ENCODE assay signal across 17 cellular contexts in genomic region chr3:140954576-140954975, GRCh38. TPM values are rescaled to one million over a fixed set of nuclear protein-coding genes. Genes with fewer than 3 reads are reported as not detected.
DNase-seq lines count a peak whose midpoint lies in the region; ATAC-seq, FAIRE-seq and TF ChIP-seq lines count a peak whose summit lies in the region.
"Had no signal": no experiment of that assay in that cellular context is flagged by ENCODE, and none has a peak within 500 bp of the region (broad histone marks: within the 10 kb centered on the region; RNA-seq: fewer than 3 reads in every experiment).

No MANE protein-coding gene starts in this region.

- no peaks in the 10 kb centered on the region for H3K9me3 ChIP-seq in mammary epithelial cell (replicated peaks; ENCODE audit: insufficient read depth, low read length)
- H3K9me3 ChIP-seq in HEK293 (ENCODE audit: control insufficient read depth, insufficient read depth, low read depth, low read length) = no peaks in the 10 kb centered on the region
- H3K9me3 ChIP-seq: SJCRH30 had no signal

- no peak overlapping the region for H3K4me2 ChIP-seq in mammary epithelial cell (ENCODE audit: insufficient read depth, low read depth, low read length)

- dilution Hi-C loops in mammary epithelial cell (cut with HindIII; ENCODE audit: low sequenced_read_pairs) = no loop called here

- no peak for ATAC-seq in omental fat pad (ENCODE audit: low FRiP score)
- ATAC-seq in natural killer cell = no peak
- ATAC-seq: PC-3 had no signal

- H3K4me3 Mint-ChIP-seq in MCF 10A (ENCODE audit: unreplicated experiment) (no peak overlapping the region), natural killer cell (no peak overlapping the region)
- H3K4me3 Mint-ChIP-seq: CD14-positive monocyte had no signal

- no peak for TF ChIP-seq CTCF in mammary epithelial cell (conservative IDR thresholded peaks at IDR 0.05 in 1 of 2, IDR thresholded peaks at IDR 0.05 in 1 of 2; ENCODE audit: extremely low read depth in 1 of 2, insufficient read depth in 1 of 2, low read depth in 1 of 2, low read length in 2 of 2)
- TF ChIP-seq CTCF in MCF 10A (IDR thresholded peaks at IDR 0.05; ENCODE audit: unreplicated experiment) = no peak
- no peak for TF ChIP-seq CTCF in HEK293 (tag by site-specific recombination; IDR thresholded peaks at IDR 0.05)
- TF ChIP-seq CTCF in omental fat pad (IDR thresholded peaks at IDR 0.05) = no peak
- TF ChIP-seq CTCF in natural killer cell (IDR thresholded peaks at IDR 0.05) = no peak

- H3K36me3 ChIP-seq in mammary epithelial cell (ENCODE audit: insufficient read depth, low read length) (peaks cover 9% of the 10 kb centered on the region), HEK293 (ENCODE audit: control insufficient read depth in 2 of 2, insufficient read depth in 1 of 2, low read length in 2 of 2) (no peaks in the 10 kb centered on the region; a peak in 2 of 3 replicates)

- peak; percentile 76 for FAIRE-seq in islet of Langerhans (lab: Jason Lieb, UNC)
- FAIRE-seq: H1, K562 had no signal

- in situ Hi-C loops in mammary epithelial cell (cut with MboI; ENCODE audit: low sequenced_read_pairs in 2 of 2) = no loop called here

- H3K27ac Mint-ChIP-seq in MCF 10A (ENCODE audit: low read depth, unreplicated experiment) = no peak overlapping the region
- no peak overlapping the region for H3K27ac Mint-ChIP-seq in natural killer cell

- H3K36me3 Mint-ChIP-seq in MCF 10A (ENCODE audit: insufficient read depth, unreplicated experiment) = peaks cover 12% of the 10 kb centered on the region
- H3K36me3 Mint-ChIP-seq in natural killer cell = peaks cover 3% of the 10 kb centered on the region

- CTCF ChIA-PET in mammary epithelial cell (lab: Charles Lee; ENCODE audit: low non-redundant PET) (no interaction called here), MCF 10A (lab: Yijun Ruan, JAX) (interaction anchor here (1.7 kb wide), 1 partner anchor 237 kb away, joined by 6 read pairs; no protein-coding TSS in a partner anchor), HEK293 (lab: Yijun Ruan, JAX) (interaction anchor here (0.7 kb wide), 1 partner anchor 310 kb away, joined by 3 read pairs; no protein-coding TSS in a partner anchor)

- peaks cover 93% of the 10 kb centered on the region for H3K79me2 ChIP-seq in mammary epithelial cell (ENCODE audit: insufficient read depth, low read length)

- H3K27ac ChIP-seq in mammary epithelial cell (ENCODE audit: insufficient read depth, low read depth, low read length) (no peak overlapping the region), HEK293 (ENCODE audit: extremely low read depth, low read depth, low read length) (peak overlapping the region; percentile 42)
- H3K27ac ChIP-seq: SJCRH30 had no signal

- no peaks in the 10 kb centered on the region for H3K9me3 Mint-ChIP-seq in MCF 10A (ENCODE audit: unreplicated experiment)
- H3K9me3 Mint-ChIP-seq in natural killer cell = no peaks in the 10 kb centered on the region
- H3K9me3 Mint-ChIP-seq: CD14-positive monocyte had no signal

- H3K27me3 ChIP-seq in mammary epithelial cell (ENCODE audit: insufficient read depth, low read length) = no peaks in the 10 kb centered on the region
- H3K27me3 ChIP-seq: SJCRH30 had no signal

- no peak for DNase-seq in mammary epithelial cell
- DNase-seq in MCF 10A (ENCODE audit: unreplicated experiment) = no peak
- DNase-seq in renal cortical epithelial cell (ENCODE audit: low read depth) = peak; percentile 7
- DNase-seq in activated naive CD4-positive, alpha-beta T cell treated with anti-CD3 and anti-CD28 coated beads, Interleukin-2, amount 50 U/mL, for 16 hours = no peak
- DNase-seq in omental fat pad (ENCODE audit: low spot score) = no peak
- no peak for DNase-seq in natural killer cell
- DNase-seq: COR-L47, EL, NCI-H1048, NCI-H187, PC-3, SJCRH30 had no signal

- H3K9ac ChIP-seq in mammary epithelial cell (ENCODE audit: insufficient read depth, low read length) = peak overlapping the region; percentile 3

- H2AFZ ChIP-seq in mammary epithelial cell (ENCODE audit: low read depth, low read length) = no peak overlapping the region

- peaks cover 49% of the 10 kb centered on the region for H3K4me1 Mint-ChIP-seq in MCF 10A (ENCODE audit: insufficient read depth, unreplicated experiment)
- peaks cover 44 to 45% of the 10 kb centered on the region in 2 donors for H3K4me1 Mint-ChIP-seq in natural killer cell

- WGBS in mammary epithelial cell (ENCODE audit: low coverage, missing lambda C conversion rate) = 100% methylated on average over 2 of the region's 2 CpGs

- H3K4me3 ChIP-seq in mammary epithelial cell (replicated peaks in 1 of 3; ENCODE audit: insufficient read depth in 1 of 3, low read depth in 2 of 3, low read length in 3 of 3) (no peak overlapping the region), HEK293 (ENCODE audit: low read depth, low read length) (no peak overlapping the region)
- H3K4me3 ChIP-seq: K562, SJCRH30 had no signal

- peaks cover 3% of the 10 kb centered on the region for H4K20me1 ChIP-seq in mammary epithelial cell (ENCODE audit: insufficient read depth, low read length)

- no TSS peak for BruUV-seq in mammary epithelial cell (replicated peaks; lab: Mats Ljungman, UMichigan)
- no TSS peak for BruUV-seq in MCF 10A (replicated peaks; lab: Mats Ljungman, UMichigan)

- intact Hi-C loops in mammary epithelial cell (cut with micrococcal nuclease) (no loop called here), MCF 10A (cut with micrococcal nuclease) (no loop called here), natural killer cell (cut with micrococcal nuclease) (no loop called here)

- H3K27me3 Mint-ChIP-seq in MCF 10A (ENCODE audit: insufficient read depth, unreplicated experiment) (no peaks in the 10 kb centered on the region), natural killer cell (ENCODE audit: low read depth in 2 of 2) (no peaks in the 10 kb centered on the region)

- POLR2A ChIA-PET in MCF 10A (lab: Yijun Ruan, JAX) (interaction anchor here (1.2 to 3.1 kb wide), 2 partner anchors 11 to 12 kb away, joined by 8 to 39 read pairs; no protein-coding TSS in a partner anchor), HEK293 (lab: Yijun Ruan, JAX) (interaction anchor here (2.2 kb wide), 1 partner anchor 12 kb away, joined by 11 read pairs; the partner anchor contains the start of gene SLC25A36)

- H3K4me1 ChIP-seq in mammary epithelial cell (ENCODE audit: insufficient read depth, low read length) (no peaks in the 10 kb centered on the region), HEK293 (ENCODE audit: control insufficient read depth, insufficient read depth, low read length) (peaks cover 26% of the 10 kb centered on the region)

TF ChIP-seq in HEK293, 187 proteins besides CTCF, POLR2A, EP300 and RAD21 (continues in another document):
- TF ChIP-seq PRDM6 (tag by site-specific recombination; IDR thresholded peaks at IDR 0.05) (peak; percentile 96), ZNF514 (tag by site-specific recombination; IDR thresholded peaks at IDR 0.05) (no peak), ZNF473 (tag by site-specific recombination; IDR thresholded peaks at IDR 0.05) (no peak), PRDM4 (tag by site-specific recombination; IDR thresholded peaks at IDR 0.05) (peak; percentile 67; the same call in 1 of the 2 replicates), OVOL3 (tag by site-specific recombination; IDR thresholded peaks at IDR 0.05) (0 out of 2 replicates have a peak, but pooled peaks have one; percentile 17)

RNA-seq across cellular contexts. Expression of gene SLC25A36, which starts 12.9 kb away (rescaled TPM):
- total RNA-seq in mammary epithelial cell = 10 to 100 TPM; 59.9 to 89.0 TPM
- polyA plus RNA-seq in mammary epithelial cell = 31.6 TPM
- polyA minus RNA-seq in mammary epithelial cell = 74.3 TPM
- total RNA-seq in MCF 10A (2022) = 71.2 and 75.0 TPM in 2 replicates
- total RNA-seq in renal cortical epithelial cell = 49.7 and 90.2 TPM in 2 replicates
- 10 to 100 TPM; 50.9 to 77.9 (median 55.4) TPM for total RNA-seq in omental fat pad
- 100 to 1,000 TPM; 107 to 127 (median 126) TPM for total RNA-seq in natural killer cell
